In the genomic region with DNA sequence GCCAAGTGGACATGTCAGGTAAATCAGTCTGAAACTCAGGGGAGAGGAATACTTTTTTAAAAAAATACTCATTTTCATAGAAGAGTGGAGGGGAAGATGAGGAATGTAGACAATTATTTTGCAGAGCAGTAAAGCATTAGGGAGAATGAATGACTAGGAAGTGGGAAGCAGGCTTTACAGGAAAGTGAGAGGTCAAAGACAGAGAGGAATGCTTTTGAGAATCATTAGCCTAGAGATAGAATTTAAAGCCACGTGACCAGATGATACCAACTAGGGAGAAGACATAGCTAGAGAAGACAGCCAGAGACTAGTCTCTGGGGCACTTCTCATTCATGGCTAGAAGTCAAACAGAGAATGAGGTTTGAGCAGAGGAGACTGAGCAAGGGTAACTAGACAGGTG, we compare ENCODE assay signal across 28 cellular contexts.
A peak's percentile ranks its signal among the peaks of the same experiment; 100 is the strongest.
DNase-seq lines count a peak whose midpoint lies in the region; ATAC-seq, FAIRE-seq and TF ChIP-seq lines count a peak whose summit lies in the region.
"Had no signal": no experiment of that assay in that cellular context is flagged by ENCODE, and none has a peak within 500 bp of the region (broad histone marks: within the 10 kb centered on the region; RNA-seq: fewer than 3 reads in every experiment).

No MANE protein-coding gene starts in this region.

- H2BK12ac ChIP-seq in trophoblast cell (ENCODE audit: low read length): peak overlapping the region; percentile 36

- no peak for ATAC-seq in HG03457 (IDR thresholded peaks at IDR 0.05; ENCODE audit: unreplicated experiment)
- no peak for ATAC-seq in body of pancreas
- no peak for ATAC-seq in HG03469 (IDR thresholded peaks at IDR 0.05; ENCODE audit: unreplicated experiment)
- ATAC-seq: PC-3 had no signal

- H3K36me3 ChIP-seq in hepatocyte (replicated peaks; ENCODE audit: insufficient read depth, low read depth) (no peaks in the 10 kb centered on the region), trophoblast cell (ENCODE audit: control insufficient read depth in 1 of 2, insufficient read depth in 2 of 2, low read length in 2 of 2) (peaks cover 0 to 2% of the 10 kb centered on the region in 2 experiments), body of pancreas (replicated peaks in 1 of 2; ENCODE audit: insufficient read depth in 1 of 2, low read depth in 2 of 2) (no peaks in the 10 kb centered on the region)
- H3K36me3 ChIP-seq: BE2C, HAP-1 had no signal

- H3K4ac ChIP-seq in trophoblast cell (ENCODE audit: low read depth, low read length): no peak overlapping the region

- no peak overlapping the region for H4K12ac ChIP-seq in trophoblast cell (ENCODE audit: low read depth, low read length)

- H3K4me2 ChIP-seq in hepatocyte (no peak overlapping the region), trophoblast cell (ENCODE audit: low read length) (no peak overlapping the region)

- H3K79me2 ChIP-seq in hepatocyte (no peaks in the 10 kb centered on the region), trophoblast cell (ENCODE audit: control insufficient read depth, insufficient read depth, low read length, poor library complexity) (peaks cover 2% of the 10 kb centered on the region)

- DNase-seq in AG10803 (ENCODE audit: low read depth) (peak; percentile 28), RCC 7860 (ENCODE audit: low spot score) (peak; percentile 55), hepatocyte (ENCODE audit: low spot score) (no peak), trophoblast cell (no peak), body of pancreas (no peak), DMS153 (lab: John Stamatoyannopoulos, UW) (no peak)
- DNase-seq: BE2C; CD8-positive, alpha-beta memory T cell; GOT3; KBM-7; MV-4-11; NCI-H1105; NCI-H146; NCI-H1930; NCI-H2107; NCI-H446 treated with DMSO at 0.1 percent for 48 hours; NCI-H526; NCI-H82; NK-92 treated with Interleukin-12 subunit alpha and Interleukin-12 subunit beta, amount 100 ng/mL, for 24 hours; PC-3; Right ventricle myocardium superior had no signal

- no peak overlapping the region for H4K8ac ChIP-seq in trophoblast cell (ENCODE audit: low read depth, low read length)

- H2BK5ac ChIP-seq in trophoblast cell (ENCODE audit: low read depth, low read length, poor library complexity): peak overlapping the region; percentile 36

- H3K23ac ChIP-seq in trophoblast cell (ENCODE audit: low read length): no peak overlapping the region

- 68% methylated on average over 1 of the region's 1 CpG for WGBS in hepatocyte (ENCODE audit: low lambda C conversion rate, missing lambda C conversion rate)
- no CpG with 5 or more reads among the region's 1 CpG for WGBS in trophoblast cell (ENCODE audit: extremely low coverage, insufficient coverage, insufficient read length)
- WGBS in body of pancreas, 2 donors: 73 to 74% methylated on average over 1 of the region's 1 CpG

- intact Hi-C loops in body of pancreas (cut with DNase I): no loop called here

- no peak overlapping the region for H3K9ac ChIP-seq in trophoblast cell (ENCODE audit: low read length)

- no peak for TF ChIP-seq POLR2A in body of pancreas (IDR thresholded peaks at IDR 0.05)

- H3K9me3 ChIP-seq in hepatocyte (ENCODE audit: low read depth) (no peaks in the 10 kb centered on the region), trophoblast cell (ENCODE audit: insufficient read depth, low read depth, low read length) (no peaks in the 10 kb centered on the region), body of pancreas (no peaks in the 10 kb centered on the region)
- H3K9me3 ChIP-seq: BE2C, HAP-1, SJSA1 had no signal

- peak overlapping the region; percentile 90 for H2AK5ac ChIP-seq in trophoblast cell (ENCODE audit: low read length)

- peak; percentile 65 for FAIRE-seq in RCC 7860 (lab: Jason Lieb, UNC)
- FAIRE-seq: A204.1, G401.6, HTR-8/SVneo had no signal

- H3K27me3 ChIP-seq in hepatocyte (no peaks in the 10 kb centered on the region), trophoblast cell (ENCODE audit: insufficient read depth, low read length) (no peaks in the 10 kb centered on the region), body of pancreas (no peaks in the 10 kb centered on the region)
- H3K27me3 ChIP-seq: BE2C, SJSA1 had no signal

- H4K91ac ChIP-seq in trophoblast cell (ENCODE audit: low read depth, low read length): no peak overlapping the region

- H3K18ac ChIP-seq in trophoblast cell (ENCODE audit: low read length): no peak overlapping the region

- H4K20me1 ChIP-seq in hepatocyte (ENCODE audit: insufficient read depth, poor library complexity, severe bottlenecking): no peaks in the 10 kb centered on the region

- no peaks in the 10 kb centered on the region for H3K9me2 ChIP-seq in hepatocyte (replicated peaks; ENCODE audit: insufficient read depth)

- H3K27ac ChIP-seq in hepatocyte (peak overlapping the region; percentile 25), trophoblast cell (ENCODE audit: low read depth, low read length) (no peak overlapping the region), body of pancreas (no peak overlapping the region)
- H3K27ac ChIP-seq: SJSA1 had no signal

- H3K79me1 ChIP-seq in trophoblast cell (ENCODE audit: low read length): peaks cover 16% of the 10 kb centered on the region

- H2BK120ac ChIP-seq in trophoblast cell (ENCODE audit: insufficient read depth, low read length, poor library complexity): peak overlapping the region; percentile 24

- peak overlapping the region; percentile 71 for H3K14ac ChIP-seq in trophoblast cell (ENCODE audit: low read length)

- H3K4me3 ChIP-seq in AG10803 (ENCODE audit: low read length): no peak overlapping the region
- no peak overlapping the region for H3K4me3 ChIP-seq in hepatocyte
- no peak overlapping the region for H3K4me3 ChIP-seq in trophoblast cell (ENCODE audit: low read depth, low read length)
- no peak overlapping the region for H3K4me3 ChIP-seq in body of pancreas
- H3K4me3 ChIP-seq: HAP-1, SJSA1 had no signal

- TF ChIP-seq CTCF in AG10803 (conservative IDR thresholded peaks at IDR 0.05; ENCODE audit: low read length) (no peak), hepatocyte (IDR thresholded peaks at IDR 0.05; ENCODE audit: poor library complexity) (no peak), body of pancreas (IDR thresholded peaks at IDR 0.05) (no peak)

- H3K4me1 ChIP-seq in hepatocyte (ENCODE audit: insufficient read depth) (peaks cover 10% of the 10 kb centered on the region), trophoblast cell (ENCODE audit: control insufficient read depth in 1 of 2, insufficient read depth in 2 of 2, low read length in 2 of 2) (peaks cover 10 to 16% of the 10 kb centered on the region in 2 experiments), body of pancreas (no peaks in the 10 kb centered on the region)
- H3K4me1 ChIP-seq: BE2C had no signal

- H2AFZ ChIP-seq in hepatocyte (no peak overlapping the region), trophoblast cell (ENCODE audit: insufficient read depth, low read length, poor library complexity) (no peak overlapping the region)

Comparison
In these comparisons a context has a peak if more than half of its experiments do, and no peak if none do; other contexts are left out.
1. DNase-seq: peak in AG10803 (single experiment) and RCC 7860 (single experiment); none in hepatocyte (single experiment), trophoblast cell (0 of 2), body of pancreas (0 of 4) and DMS153 (single experiment).